ENCODE assay signal across 17 cellular contexts in the genomic region with DNA sequence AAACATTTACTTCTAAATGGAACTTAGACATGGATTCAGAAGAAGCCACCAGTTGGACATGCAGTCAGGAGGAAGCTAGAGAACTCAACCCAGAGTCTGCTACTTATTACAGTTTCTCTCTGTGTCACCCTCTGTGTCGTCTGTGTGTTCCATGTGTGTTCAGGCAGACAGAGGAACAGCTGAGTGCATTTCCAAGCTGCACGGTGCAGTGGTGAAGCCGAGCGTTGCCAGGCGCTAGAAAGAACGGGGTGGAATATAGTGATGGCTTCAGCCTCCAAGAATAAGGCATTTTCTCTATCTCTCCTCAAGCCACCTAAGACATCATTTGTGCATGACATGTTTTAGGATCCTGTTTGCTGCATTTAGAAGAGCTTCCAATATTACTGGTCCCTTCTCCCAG.
DNase-seq lines count a peak whose midpoint lies in the region; ATAC-seq and TF ChIP-seq lines count a peak whose summit lies in the region.
"Had no signal": no experiment of that assay in that cellular context is flagged by ENCODE, and none has a peak within 500 bp of the region (broad histone marks: within the 10 kb centered on the region; RNA-seq: fewer than 3 reads in every experiment).

No MANE protein-coding gene starts in this region.

- DNase-seq in DMS79 treated with DMSO at 0.1 percent for 48 hours (lab: John Stamatoyannopoulos, UW) (peak; percentile 53), DMS79 (lab: John Stamatoyannopoulos, UW) (no peak), head of caudate nucleus (peak in 27 of 42 donors; percentile 11 to 74 (median 46)), superior temporal gyrus (ENCODE audit: extremely low spot score) (peak; percentile 53), HFFc6 (no peak), NCI-H226 (no peak)
- DNase-seq: AML-193; CD4-positive, CD25-positive, alpha-beta regulatory T cell; DMS53; GM23248; HCEC 1CT had no signal

- peaks cover 10% of the 10 kb centered on the region; the same call in 1 of the 2 replicates for H3K9me3 Mint-ChIP-seq in HFFc6

- peaks cover 24% of the 10 kb centered on the region for H3K27me3 Mint-ChIP-seq in HFFc6 (ENCODE audit: insufficient read depth)

- ATAC-seq in esophagus mucosa, result no peak
- ATAC-seq: GM12878 had no signal

- no peaks in the 10 kb centered on the region for H3K4me1 Mint-ChIP-seq in HFFc6 (ENCODE audit: low read depth)

- H3K27ac ChIP-seq in angular gyrus (ENCODE audit: low read depth, low read length), result peak overlapping the region; percentile 50
- H3K27ac ChIP-seq: 22Rv1; BLaER1 treated with 17β-estradiol and CSF1 and Interleukin-3, amounts not matched to agents 10 nM and 100 nM; GM23248; HL-60 had no signal

- H3K27ac Mint-ChIP-seq in HFFc6, result no peak overlapping the region
- H3K27ac Mint-ChIP-seq: CD4-positive, CD25-positive, alpha-beta regulatory T cell had no signal

- intact Hi-C loops in head of caudate nucleus (cut with DNase I), result no loop called here

- H3K4me3 Mint-ChIP-seq in HFFc6, result no peak overlapping the region
- H3K4me3 Mint-ChIP-seq: CD4-positive, CD25-positive, alpha-beta regulatory T cell had no signal

- no peak for TF ChIP-seq CTCF in HFFc6 (IDR thresholded peaks at IDR 0.05)

- H3K36me3 Mint-ChIP-seq in HFFc6 (ENCODE audit: low read depth), result peaks cover 4% of the 10 kb centered on the region; the same call in 1 of the 2 replicates
- H3K36me3 Mint-ChIP-seq: CD4-positive, CD25-positive, alpha-beta regulatory T cell had no signal

Comparison
In these comparisons a context has a peak if more than half of its experiments do, and no peak if none do; other contexts are left out.
1. DNase-seq: peak in DMS79 treated with DMSO at 0.1 percent for 48 hours (single experiment), head of caudate nucleus (27 of 42) and superior temporal gyrus (single experiment); none in DMS79 (single experiment), HFFc6 (single experiment) and NCI-H226 (single experiment).